ENCODE assay signal across 1 cellular context in the genomic region with DNA sequence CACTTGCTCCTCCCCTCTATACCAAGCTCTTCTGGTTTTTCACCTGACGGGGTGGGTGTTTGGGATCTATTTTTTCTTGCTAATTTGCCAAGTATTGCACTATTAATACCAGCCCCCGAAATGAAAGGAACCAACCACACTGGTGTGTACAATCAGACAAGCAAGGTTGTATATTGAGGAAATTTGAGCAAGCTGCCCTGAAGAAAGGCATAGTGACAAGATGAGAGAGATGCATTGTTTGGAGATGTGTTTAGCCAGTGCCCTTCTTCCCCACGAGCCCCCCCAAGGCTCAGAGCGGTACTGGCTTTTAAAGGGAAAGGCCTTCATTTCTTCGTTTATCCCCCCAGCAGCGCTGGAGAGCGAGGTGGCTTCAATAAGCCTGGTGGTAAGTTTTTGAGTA.
TF ChIP-seq lines count a peak whose summit lies in the region.

No MANE protein-coding gene starts in this region.

TF ChIP-seq in GM12878, 131 proteins besides CTCF, POLR2A, EP300 and RAD21:
- TF ChIP-seq ZBED1 (IDR thresholded peaks at IDR 0.05; ENCODE audit: borderline replicate concordance) (no peak), KDM1A (IDR thresholded peaks at IDR 0.05; ENCODE audit: borderline replicate concordance) (no peak), ZNF24 (IDR thresholded peaks at IDR 0.05) (no peak), BRCA1 (IDR thresholded peaks at IDR 0.05; ENCODE audit: low read depth, low read length) (no peak), POU2F2 (IDR thresholded peaks at IDR 0.05; ENCODE audit: borderline replicate concordance, low read depth, low read length) (no peak), SMAD1 (IDR thresholded peaks at IDR 0.05; ENCODE audit: low read depth, partially characterized antibody) (no peak), LARP7 (IDR thresholded peaks at IDR 0.05) (no peak), HDAC2 (IDR thresholded peaks at IDR 0.05) (no peak), CBX5 (IDR thresholded peaks at IDR 0.05; ENCODE audit: low read depth) (no peak), MYB (IDR thresholded peaks at IDR 0.05; ENCODE audit: borderline replicate concordance, low read depth, low read length) (no peak), ZNF384 (IDR thresholded peaks at IDR 0.05; ENCODE audit: borderline replicate concordance, low read depth, low read length) (no peak), POLR2AphosphoS5 (IDR thresholded peaks at IDR 0.05; ENCODE audit: low read length) (no peak)
- TF ChIP-seq, protein P1, sequence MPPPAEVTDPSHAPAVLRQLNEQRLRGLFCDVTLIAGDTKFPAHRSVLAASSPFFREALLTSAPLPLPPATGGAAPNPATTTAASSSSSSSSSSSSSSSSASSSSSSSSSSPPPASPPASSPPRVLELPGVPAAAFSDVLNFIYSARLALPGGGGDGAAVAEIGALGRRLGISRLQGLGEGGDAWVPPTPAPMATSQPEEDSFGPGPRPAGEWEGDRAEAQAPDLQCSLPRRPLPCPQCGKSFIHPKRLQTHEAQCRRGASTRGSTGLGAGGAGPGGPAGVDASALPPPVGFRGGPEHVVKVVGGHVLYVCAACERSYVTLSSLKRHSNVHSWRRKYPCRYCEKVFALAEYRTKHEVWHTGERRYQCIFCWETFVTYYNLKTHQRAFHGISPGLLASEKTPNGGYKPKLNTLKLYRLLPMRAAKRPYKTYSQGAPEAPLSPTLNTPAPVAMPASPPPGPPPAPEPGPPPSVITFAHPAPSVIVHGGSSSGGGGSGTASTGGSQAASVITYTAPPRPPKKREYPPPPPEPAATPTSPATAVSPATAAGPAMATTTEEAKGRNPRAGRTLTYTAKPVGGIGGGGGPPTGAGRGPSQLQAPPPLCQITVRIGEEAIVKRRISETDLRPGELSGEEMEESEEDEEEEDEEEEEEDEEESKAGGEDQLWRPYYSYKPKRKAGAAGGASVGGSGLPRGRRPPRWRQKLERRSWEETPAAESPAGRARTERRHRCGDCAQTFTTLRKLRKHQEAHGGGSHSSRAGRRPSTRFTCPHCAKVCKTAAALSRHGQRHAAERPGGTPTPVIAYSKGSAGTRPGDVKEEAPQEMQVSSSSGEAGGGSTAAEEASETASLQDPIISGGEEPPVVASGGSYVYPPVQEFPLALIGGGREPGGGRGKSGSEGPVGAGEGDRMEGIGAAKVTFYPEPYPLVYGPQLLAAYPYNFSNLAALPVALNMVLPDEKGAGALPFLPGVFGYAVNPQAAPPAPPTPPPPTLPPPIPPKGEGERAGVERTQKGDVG (CRISPR knock-in tag; IDR thresholded peaks at IDR 0.05): no peak
- TF ChIP-seq, protein P2, sequence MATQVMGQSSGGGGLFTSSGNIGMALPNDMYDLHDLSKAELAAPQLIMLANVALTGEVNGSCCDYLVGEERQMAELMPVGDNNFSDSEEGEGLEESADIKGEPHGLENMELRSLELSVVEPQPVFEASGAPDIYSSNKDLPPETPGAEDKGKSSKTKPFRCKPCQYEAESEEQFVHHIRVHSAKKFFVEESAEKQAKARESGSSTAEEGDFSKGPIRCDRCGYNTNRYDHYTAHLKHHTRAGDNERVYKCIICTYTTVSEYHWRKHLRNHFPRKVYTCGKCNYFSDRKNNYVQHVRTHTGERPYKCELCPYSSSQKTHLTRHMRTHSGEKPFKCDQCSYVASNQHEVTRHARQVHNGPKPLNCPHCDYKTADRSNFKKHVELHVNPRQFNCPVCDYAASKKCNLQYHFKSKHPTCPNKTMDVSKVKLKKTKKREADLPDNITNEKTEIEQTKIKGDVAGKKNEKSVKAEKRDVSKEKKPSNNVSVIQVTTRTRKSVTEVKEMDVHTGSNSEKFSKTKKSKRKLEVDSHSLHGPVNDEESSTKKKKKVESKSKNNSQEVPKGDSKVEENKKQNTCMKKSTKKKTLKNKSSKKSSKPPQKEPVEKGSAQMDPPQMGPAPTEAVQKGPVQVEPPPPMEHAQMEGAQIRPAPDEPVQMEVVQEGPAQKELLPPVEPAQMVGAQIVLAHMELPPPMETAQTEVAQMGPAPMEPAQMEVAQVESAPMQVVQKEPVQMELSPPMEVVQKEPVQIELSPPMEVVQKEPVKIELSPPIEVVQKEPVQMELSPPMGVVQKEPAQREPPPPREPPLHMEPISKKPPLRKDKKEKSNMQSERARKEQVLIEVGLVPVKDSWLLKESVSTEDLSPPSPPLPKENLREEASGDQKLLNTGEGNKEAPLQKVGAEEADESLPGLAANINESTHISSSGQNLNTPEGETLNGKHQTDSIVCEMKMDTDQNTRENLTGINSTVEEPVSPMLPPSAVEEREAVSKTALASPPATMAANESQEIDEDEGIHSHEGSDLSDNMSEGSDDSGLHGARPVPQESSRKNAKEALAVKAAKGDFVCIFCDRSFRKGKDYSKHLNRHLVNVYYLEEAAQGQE (IDR thresholded peaks at IDR 0.05; ENCODE audit: low read depth, low read length): no peak
- TF ChIP-seq, protein P3, sequence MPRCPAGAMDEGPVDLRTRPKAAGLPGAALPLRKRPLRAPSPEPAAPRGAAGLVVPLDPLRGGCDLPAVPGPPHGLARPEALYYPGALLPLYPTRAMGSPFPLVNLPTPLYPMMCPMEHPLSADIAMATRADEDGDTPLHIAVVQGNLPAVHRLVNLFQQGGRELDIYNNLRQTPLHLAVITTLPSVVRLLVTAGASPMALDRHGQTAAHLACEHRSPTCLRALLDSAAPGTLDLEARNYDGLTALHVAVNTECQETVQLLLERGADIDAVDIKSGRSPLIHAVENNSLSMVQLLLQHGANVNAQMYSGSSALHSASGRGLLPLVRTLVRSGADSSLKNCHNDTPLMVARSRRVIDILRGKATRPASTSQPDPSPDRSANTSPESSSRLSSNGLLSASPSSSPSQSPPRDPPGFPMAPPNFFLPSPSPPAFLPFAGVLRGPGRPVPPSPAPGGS (IDR thresholded peaks at IDR 0.05; ENCODE audit: borderline replicate concordance, insufficient read depth, low read depth, low read length, poor library complexity, severe bottlenecking): no peak
- TF ChIP-seq, protein P4, sequence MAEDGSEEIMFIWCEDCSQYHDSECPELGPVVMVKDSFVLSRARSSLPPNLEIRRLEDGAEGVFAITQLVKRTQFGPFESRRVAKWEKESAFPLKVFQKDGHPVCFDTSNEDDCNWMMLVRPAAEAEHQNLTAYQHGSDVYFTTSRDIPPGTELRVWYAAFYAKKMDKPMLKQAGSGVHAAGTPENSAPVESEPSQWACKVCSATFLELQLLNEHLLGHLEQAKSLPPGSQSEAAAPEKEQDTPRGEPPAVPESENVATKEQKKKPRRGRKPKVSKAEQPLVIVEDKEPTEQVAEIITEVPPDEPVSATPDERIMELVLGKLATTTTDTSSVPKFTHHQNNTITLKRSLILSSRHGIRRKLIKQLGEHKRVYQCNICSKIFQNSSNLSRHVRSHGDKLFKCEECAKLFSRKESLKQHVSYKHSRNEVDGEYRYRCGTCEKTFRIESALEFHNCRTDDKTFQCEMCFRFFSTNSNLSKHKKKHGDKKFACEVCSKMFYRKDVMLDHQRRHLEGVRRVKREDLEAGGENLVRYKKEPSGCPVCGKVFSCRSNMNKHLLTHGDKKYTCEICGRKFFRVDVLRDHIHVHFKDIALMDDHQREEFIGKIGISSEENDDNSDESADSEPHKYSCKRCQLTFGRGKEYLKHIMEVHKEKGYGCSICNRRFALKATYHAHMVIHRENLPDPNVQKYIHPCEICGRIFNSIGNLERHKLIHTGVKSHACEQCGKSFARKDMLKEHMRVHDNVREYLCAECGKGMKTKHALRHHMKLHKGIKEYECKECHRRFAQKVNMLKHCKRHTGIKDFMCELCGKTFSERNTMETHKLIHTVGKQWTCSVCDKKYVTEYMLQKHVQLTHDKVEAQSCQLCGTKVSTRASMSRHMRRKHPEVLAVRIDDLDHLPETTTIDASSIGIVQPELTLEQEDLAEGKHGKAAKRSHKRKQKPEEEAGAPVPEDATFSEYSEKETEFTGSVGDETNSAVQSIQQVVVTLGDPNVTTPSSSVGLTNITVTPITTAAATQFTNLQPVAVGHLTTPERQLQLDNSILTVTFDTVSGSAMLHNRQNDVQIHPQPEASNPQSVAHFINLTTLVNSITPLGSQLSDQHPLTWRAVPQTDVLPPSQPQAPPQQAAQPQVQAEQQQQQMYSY (CRISPR knock-in tag; IDR thresholded peaks at IDR 0.05): no peak
- TF ChIP-seq, protein P5, sequence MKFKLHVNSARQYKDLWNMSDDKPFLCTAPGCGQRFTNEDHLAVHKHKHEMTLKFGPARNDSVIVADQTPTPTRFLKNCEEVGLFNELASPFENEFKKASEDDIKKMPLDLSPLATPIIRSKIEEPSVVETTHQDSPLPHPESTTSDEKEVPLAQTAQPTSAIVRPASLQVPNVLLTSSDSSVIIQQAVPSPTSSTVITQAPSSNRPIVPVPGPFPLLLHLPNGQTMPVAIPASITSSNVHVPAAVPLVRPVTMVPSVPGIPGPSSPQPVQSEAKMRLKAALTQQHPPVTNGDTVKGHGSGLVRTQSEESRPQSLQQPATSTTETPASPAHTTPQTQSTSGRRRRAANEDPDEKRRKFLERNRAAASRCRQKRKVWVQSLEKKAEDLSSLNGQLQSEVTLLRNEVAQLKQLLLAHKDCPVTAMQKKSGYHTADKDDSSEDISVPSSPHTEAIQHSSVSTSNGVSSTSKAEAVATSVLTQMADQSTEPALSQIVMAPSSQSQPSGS (IDR thresholded peaks at IDR 0.05; ENCODE audit: low read length): no peak
